ENCODE assay signal across 9 cellular contexts in genomic region chr16:87766485-87766797, GRCh38. TPM values are rescaled to one million over a fixed set of nuclear protein-coding genes. Genes with fewer than 3 reads are reported as not detected.
DNase-seq lines count a peak whose midpoint lies in the region; ATAC-seq, FAIRE-seq and TF ChIP-seq lines count a peak whose summit lies in the region.
"Had no signal": no experiment of that assay in that cellular context is flagged by ENCODE, and none has a peak within 500 bp of the region (broad histone marks: within the 10 kb centered on the region; RNA-seq: fewer than 3 reads in every experiment).

No MANE protein-coding gene starts in this region.

- POLR2A ChIA-PET in SK-N-SH (lab: Yijun Ruan, JAX) = interaction anchor here (0.8 to 1.6 kb wide), 2 partner anchors 44 to 178 kb away, joined by 3 to 10 read pairs; no protein-coding TSS in a partner anchor
- POLR2A ChIA-PET in activated naive CD8-positive, alpha-beta T cell treated with anti-CD3 and anti-CD28 coated beads, Interleukin-2, amount 10 ng/mL, durations not matched to agents 7 days and 5 days (lab: Charles Lee) = interaction anchor here (0.6 to 3.1 kb wide), 21 partner anchors 9 to 383 kb away, joined by 3 to 39 read pairs (median 5); partner anchors contain the start of genes BANP, FBXO31 and SLC7A5

- no peaks in the 10 kb centered on the region for H3K27me3 Mint-ChIP-seq in activated naive CD8-positive, alpha-beta T cell treated with anti-CD3 and anti-CD28 coated beads, Interleukin-2, amount 10 ng/mL, durations not matched to agents 7 days and 5 days
- peaks cover 36 to 41% (median 40%) of the 10 kb centered on the region in 3 donors for H3K27me3 Mint-ChIP-seq in immature natural killer cell (ENCODE audit: low read depth in 3 of 3)

- TF ChIP-seq EP300 in SK-N-SH (IDR thresholded peaks at IDR 0.05; ENCODE audit: borderline replicate concordance in 1 of 2, low read depth in 1 of 2, low read length in 1 of 2) (no peak), stomach (IDR thresholded peaks at IDR 0.05) (no peak)

- DNase-seq in SK-N-SH = no peak
- DNase-seq in activated naive CD8-positive, alpha-beta T cell treated with anti-CD3 and anti-CD28 coated beads, Interleukin-2, amount 10 ng/mL, durations not matched to agents 7 days and 5 days = no peak
- no peak for DNase-seq in immature natural killer cell
- no peak for DNase-seq in stomach
- DNase-seq in G401 (ENCODE audit: low spot score) = no peak
- no peak for DNase-seq in frontal cortex (ENCODE audit: low spot score in 2 of 2)

- H3K4me2 ChIP-seq in SK-N-SH = peak overlapping the region; percentile 90

- peaks cover 41% of the 10 kb centered on the region for H3K79me2 ChIP-seq in SK-N-SH (ENCODE audit: insufficient read depth)

- peaks cover 27% of the 10 kb centered on the region for H3K4me1 Mint-ChIP-seq in activated naive CD8-positive, alpha-beta T cell treated with anti-CD3 and anti-CD28 coated beads, Interleukin-2, amount 10 ng/mL, durations not matched to agents 7 days and 5 days
- H3K4me1 Mint-ChIP-seq in immature natural killer cell = peaks cover 56 to 57% of the 10 kb centered on the region in 2 donors

- CTCF ChIA-PET in SK-N-SH (lab: Yijun Ruan, JAX) = interaction anchor here (0.8 to 4.3 kb wide), 5 partner anchors 13 to 130 kb away, joined by 3 to 26 read pairs (median 6); no protein-coding TSS in a partner anchor

- in situ Hi-C loops in G401 (cut with HindIII; ENCODE audit: low sequenced_read_pairs) = no loop called here

- H3K27me3 ChIP-seq in SK-N-SH (ENCODE audit: insufficient read depth) (no peaks in the 10 kb centered on the region), stomach (no peaks in the 10 kb centered on the region)

- intact Hi-C loops in stomach (cut with DNase I; ENCODE audit: low total_unique reads) = no loop called here

- H3K4me3 ChIP-seq in SK-N-SH (ENCODE audit: low read depth in 2 of 2, low read length in 1 of 2) (peak overlapping the region; percentile 79 to 97), stomach (peak overlapping the region; percentile 90 to 99 (median 96))

- no peaks in the 10 kb centered on the region for H3K9me3 Mint-ChIP-seq in activated naive CD8-positive, alpha-beta T cell treated with anti-CD3 and anti-CD28 coated beads, Interleukin-2, amount 10 ng/mL, durations not matched to agents 7 days and 5 days
- no peaks in the 10 kb centered on the region for H3K9me3 Mint-ChIP-seq in immature natural killer cell

- H3K9ac ChIP-seq in SK-N-SH = peak overlapping the region; percentile 97

- no peak for TF ChIP-seq RAD21 in SK-N-SH (IDR thresholded peaks at IDR 0.05; ENCODE audit: low read length)

- no peaks in the 10 kb centered on the region for H3K9me3 ChIP-seq in SK-N-SH
- no peaks in the 10 kb centered on the region for H3K9me3 ChIP-seq in stomach

- H3K27ac Mint-ChIP-seq in activated naive CD8-positive, alpha-beta T cell treated with anti-CD3 and anti-CD28 coated beads, Interleukin-2, amount 10 ng/mL, durations not matched to agents 7 days and 5 days = peak overlapping the region; percentile 99
- H3K27ac Mint-ChIP-seq in immature natural killer cell = peak overlapping the region; percentile 98 to 100 (median 100)

- peaks cover 4 to 5% of the 10 kb centered on the region in 2 experiments; a peak in 1 of 4 replicates for H3K4me1 ChIP-seq in SK-N-SH (ENCODE audit: control insufficient read depth in 1 of 2, insufficient read depth in 2 of 2, low read depth in 1 of 2, low read length in 1 of 2)
- H3K4me1 ChIP-seq in stomach = peaks cover 14 to 44% (median 29%) of the 10 kb centered on the region in 4 donors

- peaks cover 9% of the 10 kb centered on the region for H3F3A ChIP-seq in SK-N-SH (replicated peaks; ENCODE audit: insufficient read depth)

- peak overlapping the region; percentile 90 for H2AFZ ChIP-seq in SK-N-SH (ENCODE audit: low read depth)

- peak overlapping the region; percentile 66 to 78; a peak in 2 of 4 replicates for H3K27ac ChIP-seq in SK-N-SH (ENCODE audit: low read depth in 2 of 2, low read length in 1 of 2)
- H3K27ac ChIP-seq in stomach = peak overlapping the region; percentile 91 to 98 (median 93)

- H3K36me3 ChIP-seq in SK-N-SH (replicated peaks in 1 of 2; ENCODE audit: control insufficient read depth in 1 of 2, insufficient read depth in 2 of 2, low read length in 1 of 2) (peaks cover 2 to 10% of the 10 kb centered on the region in 2 experiments), stomach (peaks cover 4 to 28% (median 25%) of the 10 kb centered on the region in 4 donors)

- H4K20me1 ChIP-seq in SK-N-SH (ENCODE audit: insufficient read depth) = no peaks in the 10 kb centered on the region

- H3K36me3 Mint-ChIP-seq in activated naive CD8-positive, alpha-beta T cell treated with anti-CD3 and anti-CD28 coated beads, Interleukin-2, amount 10 ng/mL, durations not matched to agents 7 days and 5 days = peaks cover 16% of the 10 kb centered on the region
- peaks cover 6 to 25% (median 18%) of the 10 kb centered on the region in 3 donors for H3K36me3 Mint-ChIP-seq in immature natural killer cell

- TF ChIP-seq POLR2A in stomach (IDR thresholded peaks at IDR 0.05) = no peak

- no peaks in the 10 kb centered on the region for H3K9me2 ChIP-seq in SK-N-SH

- peak overlapping the region; percentile 99 for H3K4me3 Mint-ChIP-seq in activated naive CD8-positive, alpha-beta T cell treated with anti-CD3 and anti-CD28 coated beads, Interleukin-2, amount 10 ng/mL, durations not matched to agents 7 days and 5 days
- peak overlapping the region; percentile 99 to 100 (median 100) for H3K4me3 Mint-ChIP-seq in immature natural killer cell

- no peak for FAIRE-seq in frontal cortex (lab: Jason Lieb, UNC)
- FAIRE-seq: A204.1 had no signal

- WGBS in SK-N-SH (ENCODE audit: low lambda C conversion rate) = 44% methylated on average over 17 of the region's 17 CpGs
- WGBS in stomach, 5 donors = 36 to 56% (median 41%) methylated on average over 17 of the region's 17 CpGs

- ATAC-seq in SK-N-SH treated with all-trans-retinoic acid at 6 μM for 48 hours (no peak), HG03196 (IDR thresholded peaks at IDR 0.05; ENCODE audit: unreplicated experiment) (no peak)
- ATAC-seq in activated naive CD8-positive, alpha-beta T cell treated with anti-CD3 and anti-CD28 coated beads, Interleukin-2, amount 10 ng/mL, durations not matched to agents 7 days and 5 days (ENCODE audit: low read depth) = no peak

- TF ChIP-seq CTCF in SK-N-SH (IDR thresholded peaks at IDR 0.05) (no peak), stomach (IDR thresholded peaks at IDR 0.05) (no peak)

TF ChIP-seq in SK-N-SH, 30 proteins besides CTCF, POLR2A, EP300 and RAD21 (continues in another document):
- TF ChIP-seq, protein P1, sequence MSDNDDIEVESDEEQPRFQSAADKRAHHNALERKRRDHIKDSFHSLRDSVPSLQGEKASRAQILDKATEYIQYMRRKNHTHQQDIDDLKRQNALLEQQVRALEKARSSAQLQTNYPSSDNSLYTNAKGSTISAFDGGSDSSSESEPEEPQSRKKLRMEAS (IDR thresholded peaks at IDR 0.05; ENCODE audit: low read depth) = no peak
- TF ChIP-seq RCOR1 (IDR thresholded peaks at IDR 0.05; ENCODE audit: low read length) = no peak
- no peak for TF ChIP-seq YY1 (IDR thresholded peaks at IDR 0.05; ENCODE audit: low read depth)
- TF ChIP-seq TEAD4 (IDR thresholded peaks at IDR 0.05; ENCODE audit: borderline replicate concordance, insufficient read depth) = no peak
- TF ChIP-seq SMC3 (IDR thresholded peaks at IDR 0.05; ENCODE audit: low read depth, low read length) = no peak
- TF ChIP-seq FOXM1 (IDR thresholded peaks at IDR 0.05; ENCODE audit: low read depth) = no peak
- no peak for TF ChIP-seq FOXJ3 (CRISPR knock-in tag; IDR thresholded peaks at IDR 0.05)
- TF ChIP-seq RFX5 (IDR thresholded peaks at IDR 0.05; ENCODE audit: low read length) = no peak

TF ChIP-seq in SK-N-SH treated with all-trans-retinoic acid at 6 μM for 48 hours, 23 proteins besides CTCF, POLR2A, EP300 and RAD21:
- TF ChIP-seq PPARA (CRISPR knock-in tag; IDR thresholded peaks at IDR 0.05; ENCODE audit: borderline replicate concordance) (no peak), RARB (CRISPR knock-in tag; IDR thresholded peaks at IDR 0.05) (no peak), TOX (CRISPR knock-in tag; IDR thresholded peaks at IDR 0.05; ENCODE audit: borderline replicate concordance) (no peak)

RNA-seq across cellular contexts. Expression of gene KLHDC4, which starts 0.7 kb away (rescaled TPM):
- 39.0 and 51.2 TPM in 2 replicates for polyA plus RNA-seq in SK-N-SH (2012; rRNA removed)
- 19.5 and 23.8 TPM in 2 replicates for polyA plus RNA-seq in SK-N-SH (2012; cell fraction: cytosol; rRNA removed)
- 184 and 240 TPM in 2 replicates for polyA plus RNA-seq in SK-N-SH (2012; cell fraction: nucleus; rRNA removed)
- 100 to 1,000 TPM in 1 of 2 experiments, 10 to 100 TPM in 1; 99.4 to 105 TPM for total RNA-seq in activated naive CD8-positive, alpha-beta T cell treated with anti-CD3 and anti-CD28 coated beads, Interleukin-2, amount 10 ng/mL, durations not matched to agents 7 days and 5 days
- 10 to 100 TPM; 52.0 to 70.0 (median 61.0) TPM for polyA plus RNA-seq in immature natural killer cell
- total RNA-seq in stomach = 100 to 1,000 TPM in 2 of 5 donors, 10 to 100 TPM in 3; 25.5 to 119 (median 69.4) TPM
- 10 to 100 TPM; 28.5 to 37.8 (median 33.9) TPM for polyA plus RNA-seq in stomach
- 41.2 and 42.5 TPM in 2 replicates for total RNA-seq in G401 (2014; rRNA removed; shearing (Covaris generic))
- total RNA-seq in frontal cortex = 19.2 TPM
